ENCODE assay signal across 9 cellular contexts in genomic region chr21:29237110-29238051, GRCh38.
A peak's percentile ranks its signal among the peaks of the same experiment; 100 is the strongest.
DNase-seq lines count a peak whose midpoint lies in the region; ATAC-seq and TF ChIP-seq lines count a peak whose summit lies in the region.
"Had no signal": no experiment of that assay in that cellular context is flagged by ENCODE, and none has a peak within 500 bp of the region (broad histone marks: within the 10 kb centered on the region; RNA-seq: fewer than 3 reads in every experiment).

No MANE protein-coding gene starts in this region.

- no peaks in the 10 kb centered on the region for H3K79me2 ChIP-seq in smooth muscle cell (ENCODE audit: low read depth)

- no peak overlapping the region for H3K9ac ChIP-seq in smooth muscle cell (ENCODE audit: low read depth)

- WGBS in smooth muscle cell (ENCODE audit: low lambda C conversion rate): 77% methylated on average over 3 of the region's 3 CpGs

- H3K36me3 ChIP-seq in RWPE2 (ENCODE audit: low read depth) (no peaks in the 10 kb centered on the region), smooth muscle cell (ENCODE audit: low read depth) (no peaks in the 10 kb centered on the region)

- no peaks in the 10 kb centered on the region for H3F3A ChIP-seq in smooth muscle cell (ENCODE audit: low read depth)

- H3K4me3 ChIP-seq in RWPE2 (ENCODE audit: severe bottlenecking) (no peak overlapping the region), smooth muscle cell (no peak overlapping the region)

- H3K27ac ChIP-seq in RWPE2 (ENCODE audit: poor library complexity, severe bottlenecking): peak overlapping the region; percentile 11
- H3K27ac ChIP-seq in smooth muscle cell (ENCODE audit: low read depth): peak overlapping the region; percentile 71

- in situ Hi-C loops in GM13976 (cut with MboI; ENCODE audit: low sequenced_read_pairs, unreplicated experiment): no loop called here

- TF ChIP-seq CTCF in RWPE2 (IDR thresholded peaks at IDR 0.05; ENCODE audit: poor library complexity, severe bottlenecking): no peak
- TF ChIP-seq CTCF in smooth muscle cell (IDR thresholded peaks at IDR 0.05; ENCODE audit: borderline replicate concordance, insufficient read depth, poor library complexity, severe bottlenecking): no peak
- TF ChIP-seq CTCF in GM13976 (IDR thresholded peaks at IDR 0.05; ENCODE audit: borderline replicate concordance, control extremely low read depth, extremely low read depth, insufficient read depth, missing control alignments): no peak

- DNase-seq in RWPE2 (ENCODE audit: low spot score): no peak
- DNase-seq in glomerular visceral epithelial cell (ENCODE audit: extremely low spot score): peak; percentile 12
- DNase-seq in smooth muscle cell (lab: John Stamatoyannopoulos, UW; ENCODE audit: unreplicated experiment): no peak
- no peak for DNase-seq in GF-D8 (lab: John Stamatoyannopoulos, UW)
- no peak for DNase-seq in GM13976 (ENCODE audit: low spot score)
- DNase-seq in NCI-H1417 treated with DMSO at 0.1 percent for 48 hours (lab: John Stamatoyannopoulos, UW): no peak
- no peak for DNase-seq in NCI-H2107 treated with DMSO at 0.1 percent for 48 hours (lab: John Stamatoyannopoulos, UW; ENCODE audit: unreplicated experiment)

- H4K20me1 ChIP-seq in smooth muscle cell (ENCODE audit: low read depth): no peaks in the 10 kb centered on the region

- H3K27me3 ChIP-seq in RWPE2 (ENCODE audit: insufficient read depth, poor library complexity, severe bottlenecking) (no peaks in the 10 kb centered on the region), smooth muscle cell (ENCODE audit: low read depth) (no peaks in the 10 kb centered on the region)

- H2AFZ ChIP-seq in smooth muscle cell (ENCODE audit: low read depth): no peak overlapping the region

- no peak overlapping the region for H3K4me2 ChIP-seq in smooth muscle cell

- no peaks in the 10 kb centered on the region for H3K9me3 ChIP-seq in RWPE2 (ENCODE audit: severe bottlenecking)
- no peaks in the 10 kb centered on the region for H3K9me3 ChIP-seq in smooth muscle cell (replicated peaks; ENCODE audit: low read depth)

- peak; percentile 31 for ATAC-seq in GM18498 (IDR thresholded peaks at IDR 0.05; ENCODE audit: unreplicated experiment)
- ATAC-seq in RWPE2 (ENCODE audit: low read depth): no peak
- ATAC-seq: activated CD4-positive, CD25-positive, alpha-beta regulatory T cell treated with anti-CD3 and anti-CD28 coated beads, Interleukin-2, amount 50 U/mL, for 24 hours had no signal

- H3K4me1 ChIP-seq in RWPE2 (ENCODE audit: insufficient read depth, poor library complexity, severe bottlenecking) (peaks cover 28% of the 10 kb centered on the region), smooth muscle cell (ENCODE audit: low read depth) (peaks cover 8% of the 10 kb centered on the region)
